In the genomic region with DNA sequence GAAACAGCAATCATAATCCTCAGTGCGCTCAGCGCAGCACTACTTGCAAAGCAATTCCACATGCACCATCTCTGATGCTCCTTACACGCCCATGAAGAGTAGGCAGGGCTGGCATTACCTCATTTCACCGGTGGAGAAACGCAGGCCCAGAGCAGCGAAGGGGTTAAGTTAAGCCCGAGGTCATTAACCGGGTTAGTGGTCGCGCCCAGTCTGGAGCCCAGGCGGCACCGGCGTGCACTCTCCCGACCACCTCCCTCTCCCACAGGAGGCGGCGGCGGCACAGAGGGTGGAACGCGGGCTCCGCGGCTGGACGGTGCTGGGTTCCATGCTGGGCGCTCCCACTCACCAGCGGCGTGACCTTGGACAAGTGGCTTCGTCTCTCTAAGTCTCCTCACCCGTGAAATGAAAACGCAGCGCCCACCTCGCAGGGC, we compare ENCODE assay signal across 8 cellular contexts. TPM values are rescaled to one million over a fixed set of nuclear protein-coding genes. Genes with fewer than 3 reads are reported as not detected.
DNase-seq lines count a peak whose midpoint lies in the region; ATAC-seq and TF ChIP-seq lines count a peak whose summit lies in the region.

No MANE protein-coding gene starts in this region.

- H3K27ac ChIP-seq in SK-N-MC (peak overlapping the region; percentile 83), esophagus (ENCODE audit: low read depth in 2 of 2, low read length in 1 of 2) (peak overlapping the region; percentile 94 to 97)

- peak; percentile 52 for DNase-seq in ELR (ENCODE audit: low read depth)
- DNase-seq in SK-N-MC (ENCODE audit: low read depth, low spot score) = no peak
- no peak for DNase-seq in natural killer cell treated with Interleukin-12 subunit alpha and Interleukin-12 subunit beta and Interleukin-15 and Interleukin-18, amount 100 ng/mL, for 72 hours (ENCODE audit: low spot score)
- no peak for DNase-seq in H4 (ENCODE audit: low spot score)
- DNase-seq in GM10266 (ENCODE audit: extremely low spot score) = no peak
- DNase-seq in stimulated activated CD4-positive, alpha-beta T cell treated with anti-CD3 and anti-CD28 coated beads, Interleukin-4, amount 100 ng/mL, for 24 hours = no peak

- peak overlapping the region; percentile 97 for H3K9ac ChIP-seq in SK-N-MC (ENCODE audit: insufficient read length)

- H3K4me1 Mint-ChIP-seq in natural killer cell treated with Interleukin-12 subunit alpha and Interleukin-12 subunit beta and Interleukin-15 and Interleukin-18, amount 100 ng/mL, for 72 hours (ENCODE audit: low read depth in 2 of 2) = peaks cover 19 to 24% of the 10 kb centered on the region in 2 donors

- no peaks in the 10 kb centered on the region for H3K9me3 Mint-ChIP-seq in natural killer cell treated with Interleukin-12 subunit alpha and Interleukin-12 subunit beta and Interleukin-15 and Interleukin-18, amount 100 ng/mL, for 72 hours

- peaks cover 0 to under 1% of the 10 kb centered on the region in 2 donors for H3K27me3 Mint-ChIP-seq in natural killer cell treated with Interleukin-12 subunit alpha and Interleukin-12 subunit beta and Interleukin-15 and Interleukin-18, amount 100 ng/mL, for 72 hours

- WGBS in esophagus, 2 donors = 0% methylated on average over 30 of the region's 30 CpGs

- peak overlapping the region; percentile 44 to 64 for H3K27ac Mint-ChIP-seq in natural killer cell treated with Interleukin-12 subunit alpha and Interleukin-12 subunit beta and Interleukin-15 and Interleukin-18, amount 100 ng/mL, for 72 hours

- no peaks in the 10 kb centered on the region for H3K27me3 ChIP-seq in esophagus (ENCODE audit: control insufficient read depth in 1 of 2, insufficient read depth in 2 of 2, low read length in 2 of 2)

- H3K4me3 Mint-ChIP-seq in natural killer cell treated with Interleukin-12 subunit alpha and Interleukin-12 subunit beta and Interleukin-15 and Interleukin-18, amount 100 ng/mL, for 72 hours = peak overlapping the region; percentile 87

- no peaks in the 10 kb centered on the region for H3K36me3 Mint-ChIP-seq in natural killer cell treated with Interleukin-12 subunit alpha and Interleukin-12 subunit beta and Interleukin-15 and Interleukin-18, amount 100 ng/mL, for 72 hours

- H3K9me3 ChIP-seq in SK-N-MC (ENCODE audit: low read depth, low read length) = no peaks in the 10 kb centered on the region
- H3K9me3 ChIP-seq in esophagus (ENCODE audit: control insufficient read depth in 2 of 2, insufficient read depth in 1 of 2, low read depth in 1 of 2, low read length in 1 of 2) = no peaks in the 10 kb centered on the region

- no peak for TF ChIP-seq CTCF in GM10266 (IDR thresholded peaks at IDR 0.05; ENCODE audit: control insufficient read depth, insufficient read depth, low read depth, missing control alignments)

- H3K36me3 ChIP-seq in SK-N-MC (ENCODE audit: insufficient read depth, low read length) = peaks cover 9% of the 10 kb centered on the region; the same call in 1 of the 2 replicates
- H3K36me3 ChIP-seq in esophagus (ENCODE audit: control insufficient read depth in 2 of 2, insufficient read depth in 2 of 2, low read length in 1 of 2) = peaks cover 6 to 20% of the 10 kb centered on the region in 2 donors

- H3K4me1 ChIP-seq in esophagus (ENCODE audit: control insufficient read depth in 2 of 2, insufficient read depth in 2 of 2, low read length in 1 of 2) = peaks cover 17 to 26% of the 10 kb centered on the region in 2 donors

- peak overlapping the region; percentile 97 for H3K4me3 ChIP-seq in SK-N-MC
- peak overlapping the region; percentile 71 to 92 for H3K4me3 ChIP-seq in esophagus (ENCODE audit: low read depth in 1 of 2, low read length in 2 of 2)

- peak; percentile 1 for ATAC-seq in HG02763 (IDR thresholded peaks at IDR 0.05; ENCODE audit: unreplicated experiment)
- peak; percentile 0 to 2 for ATAC-seq in natural killer cell treated with Interleukin-12 subunit alpha and Interleukin-12 subunit beta and Interleukin-15 and Interleukin-18, amount 100 ng/mL, for 72 hours

RNA-seq across cellular contexts. Expression of gene FASTK, which starts 0.5 kb away (rescaled TPM):
- 100 to 1,000 TPM in 1 of 2 donors, 10 to 100 TPM in 1; 80.0 to 144 TPM for polyA plus RNA-seq in esophagus
- 100 to 1,000 TPM in 1 of 2 donors, 10 to 100 TPM in 1; 84.4 to 131 TPM for total RNA-seq in natural killer cell treated with Interleukin-12 subunit alpha and Interleukin-12 subunit beta and Interleukin-15 and Interleukin-18, amount 100 ng/mL, for 72 hours
- total RNA-seq in H4 (2014; rRNA removed; shearing (Covaris generic)) = 70.0 and 100 TPM in 2 replicates

RNA-seq across cellular contexts. Expression of gene TMUB1, which starts 3.2 kb away (rescaled TPM):
- polyA plus RNA-seq in esophagus = 10 to 100 TPM; 33.4 to 64.2 TPM
- total RNA-seq in natural killer cell treated with Interleukin-12 subunit alpha and Interleukin-12 subunit beta and Interleukin-15 and Interleukin-18, amount 100 ng/mL, for 72 hours = 10 to 100 TPM; 65.5 to 73.1 TPM
- total RNA-seq in H4 (2014; rRNA removed; shearing (Covaris generic)) = 37.1 and 37.3 TPM in 2 replicates

RNA-seq across cellular contexts. Expression of gene AGAP3, which starts 6.2 kb away (rescaled TPM):
- polyA plus RNA-seq in esophagus = 10 to 100 TPM; 60.8 to 98.8 TPM
- 100 to 1,000 TPM in 1 of 2 donors, 10 to 100 TPM in 1; 28.4 to 101 TPM for total RNA-seq in natural killer cell treated with Interleukin-12 subunit alpha and Interleukin-12 subunit beta and Interleukin-15 and Interleukin-18, amount 100 ng/mL, for 72 hours
- total RNA-seq in H4 (2014; rRNA removed; shearing (Covaris generic)) = 26.1 and 36.6 TPM in 2 replicates

RNA-seq across cellular contexts. Expression of gene SLC4A2, which starts 20.7 kb away (rescaled TPM):
- 10 to 100 TPM; 35.7 to 45.5 TPM for polyA plus RNA-seq in esophagus
- total RNA-seq in natural killer cell treated with Interleukin-12 subunit alpha and Interleukin-12 subunit beta and Interleukin-15 and Interleukin-18, amount 100 ng/mL, for 72 hours = 100 to 1,000 TPM; 117 to 195 TPM
- total RNA-seq in H4 (2014; rRNA removed; shearing (Covaris generic)) = 61.6 and 82.9 TPM in 2 replicates

RNA-seq across cellular contexts. Expression of gene CDK5, which starts 22.4 kb away (rescaled TPM):
- polyA plus RNA-seq in esophagus = 1 to 10 TPM; 5.2 to 9.7 TPM
- total RNA-seq in natural killer cell treated with Interleukin-12 subunit alpha and Interleukin-12 subunit beta and Interleukin-15 and Interleukin-18, amount 100 ng/mL, for 72 hours = 10 to 100 TPM; 12.5 to 16.2 TPM
- total RNA-seq in H4 (2014; rRNA removed; shearing (Covaris generic)) = 43.8 and 46.0 TPM in 2 replicates
